In the genomic region with DNA sequence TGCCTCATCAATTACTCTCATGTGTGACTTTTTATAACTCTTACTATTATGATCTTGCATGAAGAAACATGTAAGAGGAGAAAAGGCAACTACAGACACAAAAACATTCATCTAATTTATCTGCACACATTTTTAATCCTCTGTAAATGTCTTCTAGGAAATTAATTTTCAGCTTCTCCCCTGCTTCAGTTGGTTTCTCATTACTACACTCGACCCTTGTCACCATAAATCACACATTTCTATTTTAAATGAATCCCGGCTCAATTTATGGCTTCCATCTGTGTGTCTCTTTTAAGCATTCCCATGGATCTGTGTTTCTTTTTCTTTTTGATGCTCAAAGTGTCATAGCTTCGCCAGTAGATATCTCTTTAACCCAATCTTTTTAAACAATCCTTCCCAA, we compare ENCODE assay signal across 20 cellular contexts. TPM values are rescaled to one million over a fixed set of nuclear protein-coding genes. Genes with fewer than 3 reads are reported as not detected.
"Had no signal": no experiment of that assay in that cellular context is flagged by ENCODE, and none has a peak within 500 bp of the region (broad histone marks: within the 10 kb centered on the region; RNA-seq: fewer than 3 reads in every experiment).

No MANE protein-coding gene starts in this region.

- H3K27ac ChIP-seq: colonic mucosa, left ventricle myocardium inferior, lower lobe of right lung, psoas muscle, sigmoid colon, skin epidermis, stomach, thoracic aorta, transverse colon had no signal

- H3K27ac Mint-ChIP-seq: endodermal cell, immature natural killer cell, naive B cell, nephron progenitor cell had no signal

- H3K9me3 ChIP-seq: colonic mucosa, left ventricle myocardium inferior, lower lobe of right lung, psoas muscle, sigmoid colon, stomach, thoracic aorta, transverse colon had no signal

- H3K4me1 Mint-ChIP-seq: endodermal cell, naive B cell had no signal

- ATAC-seq: lower lobe of right lung, psoas muscle had no signal

- H3K4me3 Mint-ChIP-seq: endodermal cell, immature natural killer cell, naive B cell, nephron progenitor cell had no signal

- H3K9me3 Mint-ChIP-seq: endodermal cell, nephron progenitor cell had no signal

- H3K36me3 Mint-ChIP-seq: immature natural killer cell, naive B cell had no signal

- DNase-seq: colonic mucosa; dermis blood vessel endothelial cell; effector CD4-positive, alpha-beta T cell; endodermal cell; foreskin fibroblast; immature natural killer cell; left ventricle myocardium inferior; lower lobe of right lung; naive B cell; nephron progenitor cell; psoas muscle; sigmoid colon; stimulated activated naive CD4-positive, alpha-beta T cell; stomach; substantia nigra; transverse colon had no signal

- H3K27me3 ChIP-seq: colonic mucosa, sigmoid colon, stomach, transverse colon had no signal

- H3K4me1 ChIP-seq: colonic mucosa, left ventricle myocardium inferior, lower lobe of right lung, psoas muscle, sigmoid colon, stomach, transverse colon had no signal

- H3K36me3 ChIP-seq: colonic mucosa, left ventricle myocardium inferior, lower lobe of right lung, sigmoid colon, stomach, thoracic aorta, transverse colon had no signal

- H3K4me3 ChIP-seq: colonic mucosa, left ventricle myocardium inferior, lower lobe of right lung, psoas muscle, sigmoid colon, skin epidermis, stomach, thoracic aorta, transverse colon had no signal

RNA-seq across cellular contexts. Expression of gene SERPINB7, which starts 9.8 kb away (rescaled TPM):
- total RNA-seq: cerebellum, colonic mucosa, dermis blood vessel endothelial cell, endodermal cell, left ventricle myocardium inferior, lower lobe of right lung, psoas muscle, sigmoid colon, stomach, transverse colon, ureter had no signal
- polyA plus RNA-seq: immature natural killer cell, psoas muscle had no signal
